In genomic region chr1:160401487-160401805, GRCh38 we compare ENCODE assay signal across 11 cellular contexts. TPM values are rescaled to one million over a fixed set of nuclear protein-coding genes. Genes with fewer than 3 reads are reported as not detected.
DNase-seq lines count a peak whose midpoint lies in the region; ATAC-seq and TF ChIP-seq lines count a peak whose summit lies in the region.
"Had no signal": no experiment of that assay in that cellular context is flagged by ENCODE, and none has a peak within 500 bp of the region (broad histone marks: within the 10 kb centered on the region; RNA-seq: fewer than 3 reads in every experiment).

No MANE protein-coding gene starts in this region.

- peaks cover 0 to 26% of the 10 kb centered on the region in 2 donors for H3K4me1 ChIP-seq in left lung
- peaks cover 19% of the 10 kb centered on the region for H3K4me1 ChIP-seq in stomach smooth muscle (ENCODE audit: control insufficient read depth, insufficient read depth, low read length)

- peaks cover 0 to 36% of the 10 kb centered on the region in 2 donors for H3K27me3 ChIP-seq in left lung
- H3K27me3 ChIP-seq in stomach smooth muscle (ENCODE audit: control insufficient read depth in 1 of 2, insufficient read depth in 2 of 2, low read length in 2 of 2), result no peaks in the 10 kb centered on the region

- H3K9ac ChIP-seq in stomach smooth muscle (ENCODE audit: low read length in 2 of 2), result peak overlapping the region; percentile 55 to 75

- H3K36me3 ChIP-seq in left lung (no peaks in the 10 kb centered on the region), stomach smooth muscle (ENCODE audit: control insufficient read depth in 2 of 2, insufficient read depth in 2 of 2, low read length in 2 of 2) (no peaks in the 10 kb centered on the region)
- H3K36me3 ChIP-seq: neutrophil had no signal

- H3K4me1 Mint-ChIP-seq in activated naive CD8-positive, alpha-beta T cell treated with anti-CD3 and anti-CD28 coated beads, Interleukin-2, amount 50 U/mL, for 24 hours, result peaks cover 11% of the 10 kb centered on the region

- no peaks in the 10 kb centered on the region for H3K36me3 Mint-ChIP-seq in activated naive CD8-positive, alpha-beta T cell treated with anti-CD3 and anti-CD28 coated beads, Interleukin-2, amount 50 U/mL, for 24 hours (ENCODE audit: low read depth)

- H3K27me3 Mint-ChIP-seq in activated naive CD8-positive, alpha-beta T cell treated with anti-CD3 and anti-CD28 coated beads, Interleukin-2, amount 50 U/mL, for 24 hours, result peaks cover 10% of the 10 kb centered on the region

- H3K27ac ChIP-seq in left lung (no peak overlapping the region), stomach smooth muscle (ENCODE audit: low read length) (no peak overlapping the region)
- H3K27ac ChIP-seq: 22Rv1, HL-60, neutrophil had no signal

- TF ChIP-seq CTCF in left lung (IDR thresholded peaks at IDR 0.05) (no peak), GM13976 (IDR thresholded peaks at IDR 0.05; ENCODE audit: borderline replicate concordance, control extremely low read depth, extremely low read depth, insufficient read depth, missing control alignments) (no peak), GM13977 (IDR thresholded peaks at IDR 0.05; ENCODE audit: extremely low read depth, insufficient read depth, missing control alignments) (no peak)

- H3K27ac Mint-ChIP-seq in activated naive CD8-positive, alpha-beta T cell treated with anti-CD3 and anti-CD28 coated beads, Interleukin-2, amount 50 U/mL, for 24 hours, result no peak overlapping the region

- in situ Hi-C loops in GM13976 (cut with MboI; ENCODE audit: low sequenced_read_pairs, unreplicated experiment), result loop anchor here (25.0 kb wide), 1 partner anchor 561 kb away; the partner anchor contains the start of gene ITLN2
- in situ Hi-C loops in GM13977 (cut with MboI; ENCODE audit: low pct_unique_long_range_greater_than_20kb, low sequenced_read_pairs, unreplicated experiment), result loop anchor here (25.0 kb wide), 2 partner anchors 436 to 561 kb away; partner anchors contain the start of gene ITLN2

- H3K4me3 ChIP-seq in left lung, result peak overlapping the region; percentile 48 to 57
- peak overlapping the region; percentile 78 to 80 for H3K4me3 ChIP-seq in stomach smooth muscle (ENCODE audit: low read length in 2 of 2)

- H3K9me3 Mint-ChIP-seq in activated naive CD8-positive, alpha-beta T cell treated with anti-CD3 and anti-CD28 coated beads, Interleukin-2, amount 50 U/mL, for 24 hours, result no peaks in the 10 kb centered on the region

- no peaks in the 10 kb centered on the region for H3K9me3 ChIP-seq in left lung
- H3K9me3 ChIP-seq in stomach smooth muscle (ENCODE audit: control insufficient read depth in 2 of 2, low read length in 2 of 2), result no peaks in the 10 kb centered on the region
- H3K9me3 ChIP-seq: neutrophil had no signal

- intact Hi-C loops in left lung (cut with DNase I), result no loop called here

- peak; percentile 27 for ATAC-seq in activated naive CD8-positive, alpha-beta T cell treated with anti-CD3 and anti-CD28 coated beads, Interleukin-2, amount 50 U/mL, for 24 hours
- no peak for ATAC-seq in left lung

- H3K4me3 Mint-ChIP-seq in activated naive CD8-positive, alpha-beta T cell treated with anti-CD3 and anti-CD28 coated beads, Interleukin-2, amount 50 U/mL, for 24 hours, result peak overlapping the region; percentile 39

- DNase-seq in NCI-H1092 treated with DMSO at 0.1 percent for 48 hours (lab: John Stamatoyannopoulos, UW), result peak; percentile 39
- no peak for DNase-seq in NCI-H1092 (lab: John Stamatoyannopoulos, UW)
- no peak for DNase-seq in activated naive CD8-positive, alpha-beta T cell treated with anti-CD3 and anti-CD28 coated beads, Interleukin-2, amount 50 U/mL, for 24 hours
- DNase-seq in left lung, result no peak
- no peak for DNase-seq in GM13976 (ENCODE audit: low spot score)
- no peak for DNase-seq in hepatic stellate cell (ENCODE audit: low spot score)
- DNase-seq in GM13977 (ENCODE audit: low spot score), result no peak

RNA-seq across cellular contexts. Expression of gene VANGL2, which starts 1.1 kb away (rescaled TPM):
- 1 to 10 TPM; 2.7 to 5.5 TPM for total RNA-seq in left lung

RNA-seq across cellular contexts. Expression of gene NHLH1, which starts 34.6 kb away (rescaled TPM):
- under 1 TPM; 0.09 to 0.26 TPM for total RNA-seq in left lung

RNA-seq across cellular contexts. Expression of gene NCSTN, which starts 58.3 kb away (rescaled TPM):
- total RNA-seq in left lung, result 10 to 100 TPM; 90.7 to 93.8 TPM

RNA-seq across cellular contexts. Expression of gene COPA, which starts 58.4 kb away (rescaled TPM):
- 100 to 1,000 TPM; 174 to 181 TPM for total RNA-seq in left lung
